ENCODE assay signal across 27 cellular contexts in genomic region chr2:38056216-38056615, GRCh38. TPM values are rescaled to one million over a fixed set of nuclear protein-coding genes. Genes with fewer than 3 reads are reported as not detected.
"Had no signal": no experiment of that assay in that cellular context is flagged by ENCODE, and none has a peak within 500 bp of the region (broad histone marks: within the 10 kb centered on the region; RNA-seq: fewer than 3 reads in every experiment).

No MANE protein-coding gene starts in this region.

- H3K9me3 ChIP-seq: colonic mucosa, esophagus muscularis mucosa, neutrophil, right lobe of liver, uterus had no signal

- H3K36me3 Mint-ChIP-seq: activated CD8-positive, alpha-beta memory T cell treated with anti-CD3 and anti-CD28 coated beads, Interleukin-2, amount 10 ng/mL, durations not matched to agents 7 days and 5 days; mesothelial cell of epicardium had no signal

- H3K4me1 ChIP-seq: colonic mucosa, esophagus muscularis mucosa, right lobe of liver, uterus had no signal

- H3K36me3 ChIP-seq: cardiac muscle cell, colonic mucosa, esophagus muscularis mucosa, neutrophil, right lobe of liver, uterus had no signal

- H3K27ac ChIP-seq: cardiac muscle cell, colonic mucosa, dorsolateral prefrontal cortex, esophagus muscularis mucosa, neutrophil, right lobe of liver, uterus had no signal

- H3K27me3 ChIP-seq: cardiac muscle cell, colonic mucosa, dorsolateral prefrontal cortex, esophagus muscularis mucosa, right lobe of liver, uterus had no signal

- ATAC-seq: activated CD8-positive, alpha-beta memory T cell treated with anti-CD3 and anti-CD28 coated beads, Interleukin-2, amount 10 ng/mL, durations not matched to agents 7 days and 5 days; activated CD8-positive, alpha-beta T cell treated with anti-CD3 and anti-CD28 coated beads, Interleukin-2, amount 10 ng/mL, durations not matched to agents 7 days and 5 days; left cardiac atrium; left ventricle myocardium superior; right lobe of liver had no signal

- H3K9me3 Mint-ChIP-seq: activated B cell treated with CpG ODN at 0.5 μM for 24 hours; mesothelial cell of epicardium; naive B cell; nephron progenitor cell; T-helper 2 cell treated with Interferon-gamma antibody and Interleukin-4, amounts not matched to agents 5 μg/mL and 100 μg/mL, for 36 hours had no signal

- H3K4me3 ChIP-seq: cardiac muscle cell, colonic mucosa, dorsolateral prefrontal cortex, esophagus muscularis mucosa, right lobe of liver, uterus had no signal

- H3K4me1 Mint-ChIP-seq: activated B cell treated with CpG ODN at 0.5 μM for 24 hours; activated CD8-positive, alpha-beta memory T cell treated with anti-CD3 and anti-CD28 coated beads, Interleukin-2, amount 10 ng/mL, durations not matched to agents 7 days and 5 days; mesothelial cell of epicardium had no signal

- H3K27ac Mint-ChIP-seq: activated B cell treated with CpG ODN at 0.5 μM for 24 hours; activated CD8-positive, alpha-beta memory T cell treated with anti-CD3 and anti-CD28 coated beads, Interleukin-2, amount 10 ng/mL, durations not matched to agents 7 days and 5 days; activated CD8-positive, alpha-beta T cell treated with anti-CD3 and anti-CD28 coated beads, Interleukin-2, amount 10 ng/mL, durations not matched to agents 7 days and 5 days; activated naive CD8-positive, alpha-beta T cell; mesothelial cell of epicardium; nephron progenitor cell; T-helper 2 cell treated with Interferon-gamma antibody and Interleukin-4, amounts not matched to agents 5 μg/mL and 100 μg/mL, for 36 hours had no signal

- DNase-seq: activated B cell treated with CpG ODN at 0.5 μM for 24 hours; activated CD8-positive, alpha-beta memory T cell treated with anti-CD3 and anti-CD28 coated beads, Interleukin-2, amount 10 ng/mL, durations not matched to agents 7 days and 5 days; activated CD8-positive, alpha-beta T cell treated with anti-CD3 and anti-CD28 coated beads, Interleukin-2, amount 10 ng/mL, durations not matched to agents 7 days and 5 days; activated effector memory CD4-positive, alpha-beta T cell treated with Interleukin-2 at 50 U/mL for 16 hours; activated naive CD4-positive, alpha-beta T cell treated with Interleukin-2 at 50 U/mL for 16 hours; anterior cingulate cortex; cerebellar nuclear complex; colonic mucosa; dorsolateral prefrontal cortex; foreskin melanocyte; left cardiac atrium; left ventricle myocardium superior; naive B cell; nephron progenitor cell; right lobe of liver; stimulated activated CD4-positive, alpha-beta T cell treated with anti-CD3 and anti-CD28 coated beads, Interleukin-2, amount 100 ng/mL, for 48 hours; stimulated activated naive CD4-positive, alpha-beta T cell treated with Interleukin-2 at 50 U/mL for 16 hours; T-helper 1 cell; trophoblast cell; uterus had no signal

- H3K4me3 Mint-ChIP-seq: activated B cell treated with CpG ODN at 0.5 μM for 24 hours; activated CD8-positive, alpha-beta memory T cell treated with anti-CD3 and anti-CD28 coated beads, Interleukin-2, amount 10 ng/mL, durations not matched to agents 7 days and 5 days; activated CD8-positive, alpha-beta T cell treated with anti-CD3 and anti-CD28 coated beads, Interleukin-2, amount 10 ng/mL, durations not matched to agents 7 days and 5 days; activated naive CD8-positive, alpha-beta T cell; mesothelial cell of epicardium; naive B cell; nephron progenitor cell; T-helper 2 cell treated with Interferon-gamma antibody and Interleukin-4, amounts not matched to agents 5 μg/mL and 100 μg/mL, for 36 hours had no signal

RNA-seq across cellular contexts. Expression of gene CYP1B1, which starts 19.7 kb away (rescaled TPM):
- total RNA-seq: cardiac muscle cell, endothelial cell of umbilical vein had no signal
